Comparison of ENCODE assay signal across 2 cellular contexts in the genomic region with DNA sequence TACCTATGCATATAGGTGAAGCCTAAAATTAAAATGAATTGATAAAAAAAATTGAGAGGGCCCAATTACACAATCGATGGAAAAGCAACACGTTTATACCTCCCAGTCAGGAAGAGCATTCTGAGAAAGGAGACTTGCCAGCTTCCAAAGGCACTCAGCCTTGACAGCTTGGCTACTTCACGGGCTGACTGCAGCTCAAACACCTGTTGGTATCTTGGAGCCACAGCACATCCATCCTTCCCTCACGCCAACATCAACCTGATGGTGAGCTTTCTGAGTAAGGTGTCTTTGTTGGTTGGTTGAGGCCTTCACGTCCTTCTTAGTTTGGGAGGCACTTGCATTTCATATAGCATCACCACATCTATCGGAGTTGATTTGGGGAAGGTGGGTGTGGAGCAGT.
TF ChIP-seq lines count a peak whose summit lies in the region.

No MANE protein-coding gene starts in this region.

TF ChIP-seq in SK-N-SH, 30 proteins besides CTCF, POLR2A, EP300 and RAD21 (continued from another document):
- TF ChIP-seq, protein P1, sequence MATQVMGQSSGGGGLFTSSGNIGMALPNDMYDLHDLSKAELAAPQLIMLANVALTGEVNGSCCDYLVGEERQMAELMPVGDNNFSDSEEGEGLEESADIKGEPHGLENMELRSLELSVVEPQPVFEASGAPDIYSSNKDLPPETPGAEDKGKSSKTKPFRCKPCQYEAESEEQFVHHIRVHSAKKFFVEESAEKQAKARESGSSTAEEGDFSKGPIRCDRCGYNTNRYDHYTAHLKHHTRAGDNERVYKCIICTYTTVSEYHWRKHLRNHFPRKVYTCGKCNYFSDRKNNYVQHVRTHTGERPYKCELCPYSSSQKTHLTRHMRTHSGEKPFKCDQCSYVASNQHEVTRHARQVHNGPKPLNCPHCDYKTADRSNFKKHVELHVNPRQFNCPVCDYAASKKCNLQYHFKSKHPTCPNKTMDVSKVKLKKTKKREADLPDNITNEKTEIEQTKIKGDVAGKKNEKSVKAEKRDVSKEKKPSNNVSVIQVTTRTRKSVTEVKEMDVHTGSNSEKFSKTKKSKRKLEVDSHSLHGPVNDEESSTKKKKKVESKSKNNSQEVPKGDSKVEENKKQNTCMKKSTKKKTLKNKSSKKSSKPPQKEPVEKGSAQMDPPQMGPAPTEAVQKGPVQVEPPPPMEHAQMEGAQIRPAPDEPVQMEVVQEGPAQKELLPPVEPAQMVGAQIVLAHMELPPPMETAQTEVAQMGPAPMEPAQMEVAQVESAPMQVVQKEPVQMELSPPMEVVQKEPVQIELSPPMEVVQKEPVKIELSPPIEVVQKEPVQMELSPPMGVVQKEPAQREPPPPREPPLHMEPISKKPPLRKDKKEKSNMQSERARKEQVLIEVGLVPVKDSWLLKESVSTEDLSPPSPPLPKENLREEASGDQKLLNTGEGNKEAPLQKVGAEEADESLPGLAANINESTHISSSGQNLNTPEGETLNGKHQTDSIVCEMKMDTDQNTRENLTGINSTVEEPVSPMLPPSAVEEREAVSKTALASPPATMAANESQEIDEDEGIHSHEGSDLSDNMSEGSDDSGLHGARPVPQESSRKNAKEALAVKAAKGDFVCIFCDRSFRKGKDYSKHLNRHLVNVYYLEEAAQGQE (IDR thresholded peaks at IDR 0.05; ENCODE audit: low read depth, low read length) = no peak
- TF ChIP-seq TEAD4 (IDR thresholded peaks at IDR 0.05; ENCODE audit: borderline replicate concordance, insufficient read depth) (no peak), MEF2A (IDR thresholded peaks at IDR 0.05; ENCODE audit: borderline replicate concordance, low read depth) (no peak), RFX5 (IDR thresholded peaks at IDR 0.05; ENCODE audit: low read length) (no peak), FOXM1 (IDR thresholded peaks at IDR 0.05; ENCODE audit: low read depth) (no peak), GABPA (IDR thresholded peaks at IDR 0.05; ENCODE audit: low read depth) (no peak), ELF1 (IDR thresholded peaks at IDR 0.05) (no peak)
- TF ChIP-seq, protein P2, sequence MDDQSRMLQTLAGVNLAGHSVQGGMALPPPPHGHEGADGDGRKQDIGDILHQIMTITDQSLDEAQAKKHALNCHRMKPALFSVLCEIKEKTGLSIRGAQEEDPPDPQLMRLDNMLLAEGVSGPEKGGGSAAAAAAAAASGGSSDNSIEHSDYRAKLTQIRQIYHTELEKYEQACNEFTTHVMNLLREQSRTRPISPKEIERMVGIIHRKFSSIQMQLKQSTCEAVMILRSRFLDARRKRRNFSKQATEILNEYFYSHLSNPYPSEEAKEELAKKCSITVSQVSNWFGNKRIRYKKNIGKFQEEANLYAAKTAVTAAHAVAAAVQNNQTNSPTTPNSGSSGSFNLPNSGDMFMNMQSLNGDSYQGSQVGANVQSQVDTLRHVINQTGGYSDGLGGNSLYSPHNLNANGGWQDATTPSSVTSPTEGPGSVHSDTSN (IDR thresholded peaks at IDR 0.05) = no peak
- TF ChIP-seq, protein P3, sequence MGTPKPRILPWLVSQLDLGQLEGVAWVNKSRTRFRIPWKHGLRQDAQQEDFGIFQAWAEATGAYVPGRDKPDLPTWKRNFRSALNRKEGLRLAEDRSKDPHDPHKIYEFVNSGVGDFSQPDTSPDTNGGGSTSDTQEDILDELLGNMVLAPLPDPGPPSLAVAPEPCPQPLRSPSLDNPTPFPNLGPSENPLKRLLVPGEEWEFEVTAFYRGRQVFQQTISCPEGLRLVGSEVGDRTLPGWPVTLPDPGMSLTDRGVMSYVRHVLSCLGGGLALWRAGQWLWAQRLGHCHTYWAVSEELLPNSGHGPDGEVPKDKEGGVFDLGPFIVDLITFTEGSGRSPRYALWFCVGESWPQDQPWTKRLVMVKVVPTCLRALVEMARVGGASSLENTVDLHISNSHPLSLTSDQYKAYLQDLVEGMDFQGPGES (IDR thresholded peaks at IDR 0.05; ENCODE audit: low read depth, low read length) = no peak
- TF ChIP-seq, protein P4, sequence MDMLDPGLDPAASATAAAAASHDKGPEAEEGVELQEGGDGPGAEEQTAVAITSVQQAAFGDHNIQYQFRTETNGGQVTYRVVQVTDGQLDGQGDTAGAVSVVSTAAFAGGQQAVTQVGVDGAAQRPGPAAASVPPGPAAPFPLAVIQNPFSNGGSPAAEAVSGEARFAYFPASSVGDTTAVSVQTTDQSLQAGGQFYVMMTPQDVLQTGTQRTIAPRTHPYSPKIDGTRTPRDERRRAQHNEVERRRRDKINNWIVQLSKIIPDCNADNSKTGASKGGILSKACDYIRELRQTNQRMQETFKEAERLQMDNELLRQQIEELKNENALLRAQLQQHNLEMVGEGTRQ (IDR thresholded peaks at IDR 0.05; ENCODE audit: borderline replicate concordance, low read depth, low read length) = no peak
- TF ChIP-seq, protein P5, sequence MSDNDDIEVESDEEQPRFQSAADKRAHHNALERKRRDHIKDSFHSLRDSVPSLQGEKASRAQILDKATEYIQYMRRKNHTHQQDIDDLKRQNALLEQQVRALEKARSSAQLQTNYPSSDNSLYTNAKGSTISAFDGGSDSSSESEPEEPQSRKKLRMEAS (IDR thresholded peaks at IDR 0.05; ENCODE audit: low read depth) = no peak

TF ChIP-seq in SK-N-SH treated with all-trans-retinoic acid at 6 μM for 48 hours, 23 proteins besides CTCF, POLR2A, EP300 and RAD21 (continued from another document):
- TF ChIP-seq, protein P6, sequence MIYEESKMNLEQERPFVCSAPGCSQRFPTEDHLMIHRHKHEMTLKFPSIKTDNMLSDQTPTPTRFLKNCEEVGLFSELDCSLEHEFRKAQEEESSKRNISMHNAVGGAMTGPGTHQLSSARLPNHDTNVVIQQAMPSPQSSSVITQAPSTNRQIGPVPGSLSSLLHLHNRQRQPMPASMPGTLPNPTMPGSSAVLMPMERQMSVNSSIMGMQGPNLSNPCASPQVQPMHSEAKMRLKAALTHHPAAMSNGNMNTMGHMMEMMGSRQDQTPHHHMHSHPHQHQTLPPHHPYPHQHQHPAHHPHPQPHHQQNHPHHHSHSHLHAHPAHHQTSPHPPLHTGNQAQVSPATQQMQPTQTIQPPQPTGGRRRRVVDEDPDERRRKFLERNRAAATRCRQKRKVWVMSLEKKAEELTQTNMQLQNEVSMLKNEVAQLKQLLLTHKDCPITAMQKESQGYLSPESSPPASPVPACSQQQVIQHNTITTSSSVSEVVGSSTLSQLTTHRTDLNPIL (CRISPR knock-in tag; IDR thresholded peaks at IDR 0.05; ENCODE audit: low read depth) = no peak
- TF ChIP-seq, protein P7, sequence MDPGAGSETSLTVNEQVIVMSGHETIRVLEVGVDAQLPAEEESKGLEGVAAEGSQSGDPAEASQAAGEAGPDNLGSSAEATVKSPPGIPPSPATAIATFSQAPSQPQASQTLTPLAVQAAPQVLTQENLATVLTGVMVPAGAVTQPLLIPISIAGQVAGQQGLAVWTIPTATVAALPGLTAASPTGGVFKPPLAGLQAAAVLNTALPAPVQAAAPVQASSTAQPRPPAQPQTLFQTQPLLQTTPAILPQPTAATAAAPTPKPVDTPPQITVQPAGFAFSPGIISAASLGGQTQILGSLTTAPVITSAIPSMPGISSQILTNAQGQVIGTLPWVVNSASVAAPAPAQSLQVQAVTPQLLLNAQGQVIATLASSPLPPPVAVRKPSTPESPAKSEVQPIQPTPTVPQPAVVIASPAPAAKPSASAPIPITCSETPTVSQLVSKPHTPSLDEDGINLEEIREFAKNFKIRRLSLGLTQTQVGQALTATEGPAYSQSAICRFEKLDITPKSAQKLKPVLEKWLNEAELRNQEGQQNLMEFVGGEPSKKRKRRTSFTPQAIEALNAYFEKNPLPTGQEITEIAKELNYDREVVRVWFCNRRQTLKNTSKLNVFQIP (CRISPR knock-in tag; IDR thresholded peaks at IDR 0.05; ENCODE audit: borderline replicate concordance, low read depth) = no peak
- TF ChIP-seq ISL1 (CRISPR knock-in tag; IDR thresholded peaks at IDR 0.05) = no peak
- TF ChIP-seq ZFP30 (CRISPR knock-in tag; IDR thresholded peaks at IDR 0.05) = no peak
TF ChIP-seq in SK-N-SH treated with all-trans-retinoic acid at 6 μM for 48 hours: peak in this region for 0.
